Comparison of ENCODE assay signal across 1 cellular context in the genomic region with DNA sequence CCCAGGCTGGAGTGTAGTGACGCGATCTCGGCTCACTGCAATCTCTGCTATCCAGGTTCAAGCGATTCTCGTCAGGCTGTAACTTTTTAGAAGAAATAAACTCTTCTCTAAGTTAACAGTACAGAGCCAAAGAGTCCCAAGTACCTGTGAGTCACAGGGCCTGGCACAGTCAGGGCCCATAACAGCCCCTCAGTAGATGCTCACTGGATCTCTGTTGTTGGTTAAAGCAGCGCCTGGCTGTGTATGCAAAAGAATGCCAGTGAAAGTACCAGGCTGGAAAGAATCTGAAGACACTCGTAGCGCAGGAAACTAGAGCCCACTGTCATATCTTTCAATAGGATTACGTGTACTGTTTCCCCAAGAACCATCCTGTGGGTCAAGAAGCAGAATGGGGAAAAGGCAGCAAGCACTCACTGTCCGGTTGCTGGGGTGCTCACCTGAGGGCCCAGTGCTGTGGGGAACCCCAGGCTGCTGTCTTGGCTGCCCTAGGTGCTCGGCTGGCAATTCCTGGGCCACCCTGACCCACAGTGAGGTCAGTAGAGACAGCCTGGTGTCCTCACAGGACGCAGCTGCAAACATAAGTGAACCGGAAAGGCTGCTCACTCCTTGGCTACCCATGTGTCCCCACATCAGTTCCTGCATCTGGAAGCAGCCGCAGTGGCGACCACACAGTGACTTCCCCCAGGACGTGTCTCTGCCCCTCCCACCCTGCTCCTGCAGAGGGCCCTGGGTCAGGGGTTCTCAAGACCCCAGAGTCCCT.
TF ChIP-seq lines count a peak whose summit lies in the region.

No MANE protein-coding gene starts in this region.

TF ChIP-seq in GM23338, 12 proteins besides CTCF, POLR2A, EP300 and RAD21:
- TF ChIP-seq EZH2phosphoT487 (IDR thresholded peaks at IDR 0.05; ENCODE audit: unreplicated experiment), result no peak
- TF ChIP-seq JUNB (IDR thresholded peaks at IDR 0.05; ENCODE audit: unreplicated experiment), result no peak
- TF ChIP-seq POLR2AphosphoS5 (IDR thresholded peaks at IDR 0.05; ENCODE audit: low read depth), result no peak
- TF ChIP-seq CREB1 (CRISPR knock-in tag; IDR thresholded peaks at IDR 0.05; ENCODE audit: low read depth), result no peak
- TF ChIP-seq, protein P1, sequence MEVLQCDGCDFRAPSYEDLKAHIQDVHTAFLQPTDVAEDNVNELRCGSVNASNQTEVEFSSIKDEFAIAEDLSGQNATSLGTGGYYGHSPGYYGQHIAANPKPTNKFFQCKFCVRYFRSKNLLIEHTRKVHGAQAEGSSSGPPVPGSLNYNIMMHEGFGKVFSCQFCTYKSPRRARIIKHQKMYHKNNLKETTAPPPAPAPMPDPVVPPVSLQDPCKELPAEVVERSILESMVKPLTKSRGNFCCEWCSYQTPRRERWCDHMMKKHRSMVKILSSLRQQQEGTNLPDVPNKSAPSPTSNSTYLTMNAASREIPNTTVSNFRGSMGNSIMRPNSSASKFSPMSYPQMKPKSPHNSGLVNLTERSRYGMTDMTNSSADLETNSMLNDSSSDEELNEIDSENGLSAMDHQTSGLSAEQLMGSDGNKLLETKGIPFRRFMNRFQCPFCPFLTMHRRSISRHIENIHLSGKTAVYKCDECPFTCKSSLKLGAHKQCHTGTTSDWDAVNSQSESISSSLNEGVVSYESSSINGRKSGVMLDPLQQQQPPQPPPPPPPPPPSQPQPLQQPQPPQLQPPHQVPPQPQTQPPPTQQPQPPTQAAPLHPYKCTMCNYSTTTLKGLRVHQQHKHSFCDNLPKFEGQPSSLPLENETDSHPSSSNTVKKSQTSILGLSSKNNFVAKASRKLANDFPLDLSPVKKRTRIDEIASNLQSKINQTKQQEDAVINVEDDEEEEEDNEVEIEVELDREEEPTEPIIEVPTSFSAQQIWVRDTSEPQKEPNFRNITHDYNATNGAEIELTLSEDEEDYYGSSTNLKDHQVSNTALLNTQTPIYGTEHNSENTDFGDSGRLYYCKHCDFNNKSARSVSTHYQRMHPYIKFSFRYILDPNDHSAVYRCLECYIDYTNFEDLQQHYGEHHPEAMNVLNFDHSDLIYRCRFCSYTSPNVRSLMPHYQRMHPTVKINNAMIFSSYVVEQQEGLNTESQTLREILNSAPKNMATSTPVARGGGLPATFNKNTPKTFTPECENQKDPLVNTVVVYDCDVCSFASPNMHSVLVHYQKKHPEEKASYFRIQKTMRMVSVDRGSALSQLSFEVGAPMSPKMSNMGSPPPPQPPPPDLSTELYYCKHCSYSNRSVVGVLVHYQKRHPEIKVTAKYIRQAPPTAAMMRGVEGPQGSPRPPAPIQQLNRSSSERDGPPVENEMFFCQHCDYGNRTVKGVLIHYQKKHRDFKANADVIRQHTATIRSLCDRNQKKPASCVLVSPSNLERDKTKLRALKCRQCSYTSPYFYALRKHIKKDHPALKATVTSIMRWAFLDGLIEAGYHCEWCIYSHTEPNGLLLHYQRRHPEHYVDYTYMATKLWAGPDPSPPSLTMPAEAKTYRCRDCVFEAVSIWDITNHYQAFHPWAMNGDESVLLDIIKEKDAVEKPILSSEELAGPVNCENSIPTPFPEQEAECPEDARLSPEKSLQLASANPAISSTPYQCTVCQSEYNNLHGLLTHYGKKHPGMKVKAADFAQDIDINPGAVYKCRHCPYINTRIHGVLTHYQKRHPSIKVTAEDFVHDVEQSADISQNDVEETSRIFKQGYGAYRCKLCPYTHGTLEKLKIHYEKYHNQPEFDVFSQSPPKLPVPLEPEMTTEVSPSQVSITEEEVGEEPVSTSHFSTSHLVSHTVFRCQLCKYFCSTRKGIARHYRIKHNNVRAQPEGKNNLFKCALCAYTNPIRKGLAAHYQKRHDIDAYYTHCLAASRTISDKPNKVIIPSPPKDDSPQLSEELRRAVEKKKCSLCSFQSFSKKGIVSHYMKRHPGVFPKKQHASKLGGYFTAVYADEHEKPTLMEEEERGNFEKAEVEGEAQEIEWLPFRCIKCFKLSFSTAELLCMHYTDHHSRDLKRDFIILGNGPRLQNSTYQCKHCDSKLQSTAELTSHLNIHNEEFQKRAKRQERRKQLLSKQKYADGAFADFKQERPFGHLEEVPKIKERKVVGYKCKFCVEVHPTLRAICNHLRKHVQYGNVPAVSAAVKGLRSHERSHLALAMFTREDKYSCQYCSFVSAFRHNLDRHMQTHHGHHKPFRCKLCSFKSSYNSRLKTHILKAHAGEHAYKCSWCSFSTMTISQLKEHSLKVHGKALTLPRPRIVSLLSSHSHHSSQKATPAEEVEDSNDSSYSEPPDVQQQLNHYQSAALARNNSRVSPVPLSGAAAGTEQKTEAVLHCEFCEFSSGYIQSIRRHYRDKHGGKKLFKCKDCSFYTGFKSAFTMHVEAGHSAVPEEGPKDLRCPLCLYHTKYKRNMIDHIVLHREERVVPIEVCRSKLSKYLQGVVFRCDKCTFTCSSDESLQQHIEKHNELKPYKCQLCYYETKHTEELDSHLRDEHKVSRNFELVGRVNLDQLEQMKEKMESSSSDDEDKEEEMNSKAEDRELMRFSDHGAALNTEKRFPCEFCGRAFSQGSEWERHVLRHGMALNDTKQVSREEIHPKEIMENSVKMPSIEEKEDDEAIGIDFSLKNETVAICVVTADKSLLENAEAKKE (CRISPR knock-in tag; IDR thresholded peaks at IDR 0.05), result no peak
- TF ChIP-seq NANOG (IDR thresholded peaks at IDR 0.05; ENCODE audit: borderline replicate concordance), result no peak
- TF ChIP-seq EZH2 (IDR thresholded peaks at IDR 0.05; ENCODE audit: low read depth, unreplicated experiment), result no peak
- TF ChIP-seq, protein P2, sequence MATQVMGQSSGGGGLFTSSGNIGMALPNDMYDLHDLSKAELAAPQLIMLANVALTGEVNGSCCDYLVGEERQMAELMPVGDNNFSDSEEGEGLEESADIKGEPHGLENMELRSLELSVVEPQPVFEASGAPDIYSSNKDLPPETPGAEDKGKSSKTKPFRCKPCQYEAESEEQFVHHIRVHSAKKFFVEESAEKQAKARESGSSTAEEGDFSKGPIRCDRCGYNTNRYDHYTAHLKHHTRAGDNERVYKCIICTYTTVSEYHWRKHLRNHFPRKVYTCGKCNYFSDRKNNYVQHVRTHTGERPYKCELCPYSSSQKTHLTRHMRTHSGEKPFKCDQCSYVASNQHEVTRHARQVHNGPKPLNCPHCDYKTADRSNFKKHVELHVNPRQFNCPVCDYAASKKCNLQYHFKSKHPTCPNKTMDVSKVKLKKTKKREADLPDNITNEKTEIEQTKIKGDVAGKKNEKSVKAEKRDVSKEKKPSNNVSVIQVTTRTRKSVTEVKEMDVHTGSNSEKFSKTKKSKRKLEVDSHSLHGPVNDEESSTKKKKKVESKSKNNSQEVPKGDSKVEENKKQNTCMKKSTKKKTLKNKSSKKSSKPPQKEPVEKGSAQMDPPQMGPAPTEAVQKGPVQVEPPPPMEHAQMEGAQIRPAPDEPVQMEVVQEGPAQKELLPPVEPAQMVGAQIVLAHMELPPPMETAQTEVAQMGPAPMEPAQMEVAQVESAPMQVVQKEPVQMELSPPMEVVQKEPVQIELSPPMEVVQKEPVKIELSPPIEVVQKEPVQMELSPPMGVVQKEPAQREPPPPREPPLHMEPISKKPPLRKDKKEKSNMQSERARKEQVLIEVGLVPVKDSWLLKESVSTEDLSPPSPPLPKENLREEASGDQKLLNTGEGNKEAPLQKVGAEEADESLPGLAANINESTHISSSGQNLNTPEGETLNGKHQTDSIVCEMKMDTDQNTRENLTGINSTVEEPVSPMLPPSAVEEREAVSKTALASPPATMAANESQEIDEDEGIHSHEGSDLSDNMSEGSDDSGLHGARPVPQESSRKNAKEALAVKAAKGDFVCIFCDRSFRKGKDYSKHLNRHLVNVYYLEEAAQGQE (IDR thresholded peaks at IDR 0.05; ENCODE audit: unreplicated experiment), result no peak
- TF ChIP-seq ZNF331 (CRISPR knock-in tag; IDR thresholded peaks at IDR 0.05; ENCODE audit: low read depth), result no peak
- TF ChIP-seq STAT1 (IDR thresholded peaks at IDR 0.05; ENCODE audit: unreplicated experiment), result no peak
- TF ChIP-seq, protein P3, sequence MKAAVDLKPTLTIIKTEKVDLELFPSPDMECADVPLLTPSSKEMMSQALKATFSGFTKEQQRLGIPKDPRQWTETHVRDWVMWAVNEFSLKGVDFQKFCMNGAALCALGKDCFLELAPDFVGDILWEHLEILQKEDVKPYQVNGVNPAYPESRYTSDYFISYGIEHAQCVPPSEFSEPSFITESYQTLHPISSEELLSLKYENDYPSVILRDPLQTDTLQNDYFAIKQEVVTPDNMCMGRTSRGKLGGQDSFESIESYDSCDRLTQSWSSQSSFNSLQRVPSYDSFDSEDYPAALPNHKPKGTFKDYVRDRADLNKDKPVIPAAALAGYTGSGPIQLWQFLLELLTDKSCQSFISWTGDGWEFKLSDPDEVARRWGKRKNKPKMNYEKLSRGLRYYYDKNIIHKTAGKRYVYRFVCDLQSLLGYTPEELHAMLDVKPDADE (IDR thresholded peaks at IDR 0.05), result no peak
- no peak for TF ChIP-seq ZNF114 (CRISPR knock-in tag; IDR thresholded peaks at IDR 0.05)
